Comparison of ENCODE assay signal across 26 cellular contexts in the genomic region with DNA sequence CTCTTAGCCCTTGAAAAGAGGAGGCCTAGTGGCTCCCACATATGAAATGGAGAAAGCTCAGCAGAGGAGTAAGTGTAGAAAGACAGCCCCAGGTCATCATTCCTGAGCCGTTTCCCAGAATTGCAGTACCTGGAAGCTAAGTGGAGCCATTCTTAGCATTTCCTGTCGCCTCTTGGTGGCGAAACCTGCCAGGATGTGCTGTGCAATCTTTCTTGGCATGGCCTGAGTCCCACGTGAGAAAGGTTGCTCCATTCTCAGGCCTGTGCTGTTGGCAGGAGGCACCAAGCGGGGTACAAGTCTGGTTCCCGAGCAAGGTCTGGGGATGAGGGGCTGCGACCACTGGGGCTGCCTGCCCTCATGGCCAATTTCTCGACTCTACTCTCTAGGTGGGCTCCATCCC.
DNase-seq lines count a peak whose midpoint lies in the region; ATAC-seq, FAIRE-seq and TF ChIP-seq lines count a peak whose summit lies in the region.
"Had no signal": no experiment of that assay in that cellular context is flagged by ENCODE, and none has a peak within 500 bp of the region (broad histone marks: within the 10 kb centered on the region; RNA-seq: fewer than 3 reads in every experiment).

No MANE protein-coding gene starts in this region.

- no peaks in the 10 kb centered on the region for H3K9me3 Mint-ChIP-seq in activated CD4-positive, alpha-beta memory T cell treated with anti-CD3 and anti-CD28 coated beads, Interleukin-2, amount 10 ng/mL, durations not matched to agents 7 days and 5 days
- H3K9me3 Mint-ChIP-seq: activated T-cell treated with anti-CD3 and anti-CD28 coated beads, Interleukin-2, amount 50 U/mL, for 72 hours; GM23338; T-helper 1 cell treated with Interleukin-12 subunit alpha and Interleukin-12 subunit beta and Interleukin-4 antibody, amounts not matched to agents 30 μg/mL and 1 μg/mL, for 36 hours had no signal

- H3K4me1 ChIP-seq in H1 (replicated peaks in 1 of 4; ENCODE audit: control insufficient read depth in 3 of 4, insufficient read depth in 4 of 4, low read length in 3 of 4) (peaks cover 0 to 3% (median 1%) of the 10 kb centered on the region in 4 experiments; a peak in 3 of 7 replicates), gastrocnemius medialis (peaks cover 0 to 10% of the 10 kb centered on the region in 2 donors)
- H3K4me1 ChIP-seq: ascending aorta, tibial artery had no signal

- no peaks in the 10 kb centered on the region for H3K27me3 Mint-ChIP-seq in activated CD4-positive, alpha-beta memory T cell treated with anti-CD3 and anti-CD28 coated beads, Interleukin-2, amount 10 ng/mL, durations not matched to agents 7 days and 5 days
- H3K27me3 Mint-ChIP-seq: B cell had no signal

- no peak overlapping the region for H2BK15ac ChIP-seq in H1 (ENCODE audit: low read length)

- no peak overlapping the region for H2BK120ac ChIP-seq in H1 (replicated peaks; ENCODE audit: low read depth, low read length)

- 89% methylated on average over 8 of the region's 8 CpGs; no CpG with 5 or more reads in 1 of the 2 experiments for WGBS in H1 (ENCODE audit: extremely low coverage in 1 of 2, insufficient coverage in 1 of 2, insufficient read length in 1 of 2, insufficient replicate concordance in 2 of 2, low coverage in 1 of 2, low lambda C conversion rate in 2 of 2, missing lambda C conversion rate in 1 of 2), 2 experiments

- H3K79me1 ChIP-seq in H1 (ENCODE audit: low read depth, low read length), result no peaks in the 10 kb centered on the region

- no peak overlapping the region for H3K4me2 ChIP-seq in H1 (ENCODE audit: insufficient read depth in 1 of 2, low read depth in 2 of 2, low read length in 2 of 2)
- H3K4me2 ChIP-seq: GM23338 had no signal

- TF ChIP-seq EP300 in H1 (IDR thresholded peaks at IDR 0.05; ENCODE audit: borderline replicate concordance in 1 of 2, low read depth in 2 of 2, low read length in 2 of 2), result no peak

- no peak overlapping the region for H4K91ac ChIP-seq in H1 (replicated peaks; ENCODE audit: insufficient read length, low read length)

- no peaks in the 10 kb centered on the region for H3K36me3 Mint-ChIP-seq in activated CD4-positive, alpha-beta memory T cell treated with anti-CD3 and anti-CD28 coated beads, Interleukin-2, amount 10 ng/mL, durations not matched to agents 7 days and 5 days (ENCODE audit: low read depth)

- H4K5ac ChIP-seq in H1 (ENCODE audit: insufficient read length, low read depth, low read length), result no peak overlapping the region

- no peaks in the 10 kb centered on the region for H3K79me2 ChIP-seq in H1 (ENCODE audit: control insufficient read depth in 1 of 2, insufficient read depth in 2 of 2, low read length in 2 of 2)

- no peak overlapping the region for H2AFZ ChIP-seq in H1 (ENCODE audit: low read length)
- H2AFZ ChIP-seq: GM23338 had no signal

- no peak for DNase-seq in RWPE1 (ENCODE audit: low spot score)
- no peak for DNase-seq in H1 (ENCODE audit: low read depth in 1 of 2, low spot score in 2 of 2)
- DNase-seq in left colon, result peak in 1 of 2 donors; percentile 22
- DNase-seq in gastrocnemius medialis, result peak; percentile 16 to 64
- no peak for DNase-seq in ureter (ENCODE audit: low spot score)
- no peak for DNase-seq in sciatic nerve (ENCODE audit: low spot score)
- DNase-seq in activated CD4-positive, alpha-beta memory T cell treated with anti-CD3 and anti-CD28 coated beads, Interleukin-2, amount 10 ng/mL, durations not matched to agents 7 days and 5 days, result no peak
- DNase-seq: activated naive CD4-positive, alpha-beta T cell treated with anti-CD3 and anti-CD28 coated beads, Interleukin-2, amount 50 U/mL, for 16 hours; activated T-cell treated with anti-CD3 and anti-CD28 coated beads, Interleukin-2, amount 50 U/mL, for 72 hours; COR-L47; EL; foreskin fibroblast; Karpas-422; NCI-H2171; NCI-H526 treated with DMSO at 0.1 percent for 48 hours; SIG-M5; stimulated activated CD4-positive, alpha-beta T cell treated with anti-CD3 and anti-CD28 coated beads, Interleukin-1b, Interleukin-23, amount 100 ng/mL, for 48 hours; stimulated activated naive CD4-positive, alpha-beta T cell treated with Interleukin-2 at 50 U/mL for 16 hours; tibial artery had no signal

- no peaks in the 10 kb centered on the region for H4K20me1 ChIP-seq in H1 (replicated peaks in 1 of 2; ENCODE audit: control insufficient read depth in 1 of 2, insufficient read depth in 2 of 2, low read length in 2 of 2)

- H3K27ac Mint-ChIP-seq in activated CD4-positive, alpha-beta memory T cell treated with anti-CD3 and anti-CD28 coated beads, Interleukin-2, amount 10 ng/mL, durations not matched to agents 7 days and 5 days, result no peak overlapping the region
- H3K27ac Mint-ChIP-seq: activated T-cell treated with anti-CD3 and anti-CD28 coated beads, Interleukin-2, amount 50 U/mL, for 72 hours; B cell; GM23338; T-helper 1 cell treated with Interleukin-12 subunit alpha and Interleukin-12 subunit beta and Interleukin-4 antibody, amounts not matched to agents 30 μg/mL and 1 μg/mL, for 36 hours had no signal

- no peak for FAIRE-seq in H1 (lab: Jason Lieb, UNC)
- FAIRE-seq: endometrium, GM19239 had no signal

- H3K23me2 ChIP-seq in H1 (ENCODE audit: low read depth, low read length), result no peaks in the 10 kb centered on the region

- no peak overlapping the region for H3K14ac ChIP-seq in H1 (ENCODE audit: insufficient read length)

- peak; percentile 35 for ATAC-seq in left colon
- peak; percentile 82 to 91 for ATAC-seq in gastrocnemius medialis
- no peak for ATAC-seq in sciatic nerve
- ATAC-seq: activated T-cell treated with anti-CD3 and anti-CD28 coated beads, Interleukin-2, amount 50 U/mL, for 72 hours; GM23338 had no signal

- no peak overlapping the region for H3K9ac ChIP-seq in H1 (replicated peaks in 1 of 4; ENCODE audit: extremely low read depth in 1 of 4, low read depth in 3 of 4, low read length in 3 of 4)

- in situ Hi-C loops in gastrocnemius medialis (cut with MboI; ENCODE audit: low sequenced_read_pairs in 4 of 4), result no loop called here

- CTCF ChIA-PET in RWPE1 (lab: Yijun Ruan, JAX), result interaction anchor here (0.7 kb wide), 1 partner anchor 209 kb away, joined by 3 read pairs; no protein-coding TSS in a partner anchor
- CTCF ChIA-PET in H1 (lab: Charles Lee; ENCODE audit: partially characterized antibody), result interaction anchor here (2.0 kb wide), 1 partner anchor 12 kb away, joined by 6 read pairs; no protein-coding TSS in a partner anchor
- CTCF ChIA-PET in activated CD4-positive, alpha-beta memory T cell treated with anti-CD3 and anti-CD28 coated beads, Interleukin-2, amount 10 ng/mL, durations not matched to agents 7 days and 5 days (lab: Charles Lee), result no interaction called here

- H2BK20ac ChIP-seq in H1 (ENCODE audit: low read length), result no peak overlapping the region

- no peak for TF ChIP-seq POLR2A in H1 (IDR thresholded peaks at IDR 0.05; ENCODE audit: control extremely low read depth in 1 of 2, low read depth in 2 of 2, low read length in 2 of 2)
- TF ChIP-seq POLR2A in gastrocnemius medialis (IDR thresholded peaks at IDR 0.05), result no peak

- intact Hi-C loops in left colon (cut with DNase I, micrococcal nuclease) (no loop called here), gastrocnemius medialis (cut with DNase I; ENCODE audit: low total_unique reads) (no loop called here), sciatic nerve (cut with DNase I) (no loop called here)

- H3K27me3 ChIP-seq in H1 (replicated peaks in 1 of 4; ENCODE audit: control insufficient read depth in 3 of 4, extremely low read depth in 1 of 4, insufficient read depth in 3 of 4, low read length in 3 of 4) (no peaks in the 10 kb centered on the region), gastrocnemius medialis (no peaks in the 10 kb centered on the region)
- H3K27me3 ChIP-seq: ascending aorta, tibial artery had no signal

- H4K8ac ChIP-seq in H1 (ENCODE audit: extremely low read depth, insufficient read depth, low read length), result no peak overlapping the region

- H3K4me3 Mint-ChIP-seq in activated CD4-positive, alpha-beta memory T cell treated with anti-CD3 and anti-CD28 coated beads, Interleukin-2, amount 10 ng/mL, durations not matched to agents 7 days and 5 days, result no peak overlapping the region
- H3K4me3 Mint-ChIP-seq: activated T-cell treated with anti-CD3 and anti-CD28 coated beads, Interleukin-2, amount 50 U/mL, for 72 hours; B cell; GM23338; T-helper 1 cell treated with Interleukin-12 subunit alpha and Interleukin-12 subunit beta and Interleukin-4 antibody, amounts not matched to agents 30 μg/mL and 1 μg/mL, for 36 hours had no signal

- no peaks in the 10 kb centered on the region for H3K9me3 ChIP-seq in H1 (ENCODE audit: insufficient read depth in 2 of 2, low read depth in 1 of 2, low read length in 1 of 2)
- H3K9me3 ChIP-seq in gastrocnemius medialis, result no peaks in the 10 kb centered on the region
- H3K9me3 ChIP-seq: ascending aorta, tibial artery had no signal

- H2AK5ac ChIP-seq in H1 (ENCODE audit: low read depth, low read length), result no peak overlapping the region

- H3K56ac ChIP-seq in H1 (replicated peaks; ENCODE audit: insufficient read length, low read depth, low read length), result no peak overlapping the region

- no peak overlapping the region for H3K18ac ChIP-seq in H1 (ENCODE audit: extremely low read depth, low read length)

- H3K36me3 ChIP-seq in H1 (ENCODE audit: control insufficient read depth in 2 of 4, insufficient read depth in 4 of 4, low read length in 3 of 4), result no peaks in the 10 kb centered on the region; a peak in 1 of 8 replicates
- peaks cover 0 to 19% of the 10 kb centered on the region in 2 donors for H3K36me3 ChIP-seq in gastrocnemius medialis

- POLR2A ChIA-PET in RWPE1 (lab: Yijun Ruan, JAX; ENCODE audit: low non-redundant PET) (no interaction called here), H1 (lab: Charles Lee; ENCODE audit: partially characterized antibody) (interaction anchor here (1.0 kb wide), 1 partner anchor 210 kb away, joined by 4 read pairs; no protein-coding TSS in a partner anchor)
- POLR2A ChIA-PET in activated CD4-positive, alpha-beta memory T cell treated with anti-CD3 and anti-CD28 coated beads, Interleukin-2, amount 10 ng/mL, durations not matched to agents 7 days and 5 days (lab: Charles Lee), result no interaction called here

- H3K4me3 ChIP-seq in H1 (ENCODE audit: extremely low read depth in 1 of 4, insufficient read depth in 2 of 4, low read depth in 3 of 4, low read length in 4 of 4), result no peak overlapping the region
- H3K4me3 ChIP-seq in gastrocnemius medialis, result no peak overlapping the region
- H3K4me3 ChIP-seq: ascending aorta, GM23338, tibial artery had no signal

- no peak overlapping the region for H3K23ac ChIP-seq in H1 (ENCODE audit: insufficient read length)

- peaks cover 2% of the 10 kb centered on the region for H3K4me1 Mint-ChIP-seq in activated CD4-positive, alpha-beta memory T cell treated with anti-CD3 and anti-CD28 coated beads, Interleukin-2, amount 10 ng/mL, durations not matched to agents 7 days and 5 days
- H3K4me1 Mint-ChIP-seq: B cell had no signal

- H2BK5ac ChIP-seq in H1 (ENCODE audit: low read depth, low read length), result 0 out of 2 replicates have a peak overlapping the region, but pooled peaks have one; percentile 18

- TF ChIP-seq CTCF in RWPE1 (conservative IDR thresholded peaks at IDR 0.05; ENCODE audit: low read depth) (no peak), H1 (IDR thresholded peaks at IDR 0.05; ENCODE audit: control extremely low read depth in 1 of 3, insufficient read depth in 1 of 3, low read depth in 1 of 3, low read length in 3 of 3) (no peak), gastrocnemius medialis (IDR thresholded peaks at IDR 0.05 in 4 of 5, conservative IDR thresholded peaks at IDR 0.05 in 1 of 5) (no peak)

- no peak for TF ChIP-seq RAD21 in H1 (IDR thresholded peaks at IDR 0.05 in 1 of 2, conservative IDR thresholded peaks at IDR 0.05 in 1 of 2; ENCODE audit: low read depth in 2 of 2, low read length in 2 of 2)

- no peak overlapping the region for H2BK12ac ChIP-seq in H1 (ENCODE audit: low read depth, low read length)

- H3K27ac ChIP-seq in RWPE1 (peak overlapping the region; percentile 17; the same call in 1 of the 2 replicates), H1 (ENCODE audit: low read depth, low read length) (no peak overlapping the region), gastrocnemius medialis (peak overlapping the region in 1 of 4 donors; percentile 21)
- H3K27ac ChIP-seq: ascending aorta, tibial artery, VCaP had no signal

- H3K4ac ChIP-seq in H1 (replicated peaks; ENCODE audit: insufficient read length, low read depth, low read length), result no peak overlapping the region

Comparison
In these comparisons a context has a peak if more than half of its experiments do, and no peak if none do; other contexts are left out.
1. DNase-seq: peak in gastrocnemius medialis (2 of 2); none in RWPE1 (single experiment), H1 (0 of 2), ureter (single experiment), sciatic nerve (single experiment) and activated CD4-positive, alpha-beta memory T cell treated with anti-CD3 and anti-CD28 coated beads, Interleukin-2, amount 10 ng/mL, durations not matched to agents 7 days and 5 days (single experiment).